ENCODE assay signal across 8 cellular contexts in genomic region chr16:19823322-19823721, GRCh38.
"Had no signal": no experiment of that assay in that cellular context is flagged by ENCODE, and none has a peak within 500 bp of the region (broad histone marks: within the 10 kb centered on the region; RNA-seq: fewer than 3 reads in every experiment).

No MANE protein-coding gene starts in this region.

- H3K27ac ChIP-seq: HL-60 had no signal

- H3K4me3 Mint-ChIP-seq: GM23338, HFFc6 had no signal

- H3K4me2 ChIP-seq: GM23338 had no signal

- H3K9me3 ChIP-seq: HAP-1 had no signal

- DNase-seq: H7, HFFc6, KG1 had no signal

- H3K9me3 Mint-ChIP-seq: GM23338, HFFc6 had no signal

- H3K27ac Mint-ChIP-seq: GM23338, HFFc6 had no signal

- FAIRE-seq: K562 had no signal

- H2AFZ ChIP-seq: GM23338 had no signal

- H3K4me3 ChIP-seq: GM23338, HAP-1, K562 had no signal

- H3K4me1 Mint-ChIP-seq: GM23338 had no signal

- ATAC-seq: GM23338, HCT116, K562 had no signal

- H3K36me3 ChIP-seq: HAP-1 had no signal

- H3K4me1 ChIP-seq: HAP-1 had no signal
